ENCODE assay signal across 11 cellular contexts in the genomic region with DNA sequence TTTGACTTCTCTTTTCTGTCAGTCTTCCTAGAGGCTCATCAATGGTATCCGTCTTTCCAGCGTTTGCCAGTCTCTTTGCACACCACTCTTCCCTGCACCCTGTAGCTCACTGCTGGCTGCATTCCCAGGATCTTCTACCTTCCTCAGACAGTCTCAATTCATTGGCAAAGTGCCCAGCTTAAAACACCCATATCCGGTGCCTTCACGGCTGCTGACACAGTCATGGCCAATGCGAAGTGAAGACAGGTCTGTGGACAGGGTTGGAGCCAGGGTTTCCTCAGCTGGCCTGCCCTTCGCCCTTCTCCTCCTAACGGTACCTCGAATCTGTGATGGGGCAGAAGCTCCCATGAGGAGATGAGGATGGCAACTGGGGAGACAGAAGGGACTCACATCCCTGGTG. TPM values are rescaled to one million over a fixed set of nuclear protein-coding genes. Genes with fewer than 3 reads are reported as not detected.
DNase-seq lines count a peak whose midpoint lies in the region; ATAC-seq and TF ChIP-seq lines count a peak whose summit lies in the region.
"Had no signal": no experiment of that assay in that cellular context is flagged by ENCODE, and none has a peak within 500 bp of the region (broad histone marks: within the 10 kb centered on the region; RNA-seq: fewer than 3 reads in every experiment).

No MANE protein-coding gene starts in this region.

- no peaks in the 10 kb centered on the region for H4K20me1 ChIP-seq in MM.1S (ENCODE audit: insufficient read depth, low read length)

- H3K79me2 ChIP-seq in MM.1S (ENCODE audit: low read length), result no peaks in the 10 kb centered on the region

- peaks cover 5% of the 10 kb centered on the region for H3K27me3 Mint-ChIP-seq in activated naive CD4-positive, alpha-beta T cell treated with anti-CD3 and anti-CD28 coated beads, Interleukin-2, amount 10 ng/mL, durations not matched to agents 7 days and 5 days
- H3K27me3 Mint-ChIP-seq in activated CD8-positive, alpha-beta T cell treated with anti-CD3 and anti-CD28 coated beads, Interleukin-2, amount 10 ng/mL, durations not matched to agents 7 days and 5 days (ENCODE audit: low read depth), result no peaks in the 10 kb centered on the region

- no peaks in the 10 kb centered on the region for H3F3A ChIP-seq in MM.1S (ENCODE audit: insufficient read depth, low read length)

- no peak overlapping the region for H2AFZ ChIP-seq in MM.1S (ENCODE audit: low read length)

- H3K4me1 Mint-ChIP-seq in activated naive CD4-positive, alpha-beta T cell treated with anti-CD3 and anti-CD28 coated beads, Interleukin-2, amount 10 ng/mL, durations not matched to agents 7 days and 5 days, result peaks cover 14% of the 10 kb centered on the region
- H3K4me1 Mint-ChIP-seq in activated CD8-positive, alpha-beta T cell treated with anti-CD3 and anti-CD28 coated beads, Interleukin-2, amount 10 ng/mL, durations not matched to agents 7 days and 5 days (ENCODE audit: low read depth), result peaks cover 19% of the 10 kb centered on the region

- CTCF ChIA-PET in activated naive CD4-positive, alpha-beta T cell treated with anti-CD3 and anti-CD28 coated beads, Interleukin-2, amount 10 ng/mL, durations not matched to agents 7 days and 5 days (lab: Charles Lee), result interaction anchor here (0.6 to 2.5 kb wide), 5 partner anchors 10 to 1184 kb away, joined by 3 to 7 read pairs (median 3); no protein-coding TSS in a partner anchor
- CTCF ChIA-PET in activated CD8-positive, alpha-beta T cell treated with anti-CD3 and anti-CD28 coated beads, Interleukin-2, amount 10 ng/mL, durations not matched to agents 7 days and 5 days (lab: Charles Lee), result interaction anchor here (0.7 to 1.3 kb wide), 2 partner anchors 84 to 86 kb away, joined by 3 to 4 read pairs; no protein-coding TSS in a partner anchor

- H3K27ac ChIP-seq in thyroid gland (peak overlapping the region in 1 of 3 donors; percentile 39), MM.1S (ENCODE audit: low read length) (no peak overlapping the region)
- H3K27ac ChIP-seq: tibial nerve had no signal

- DNase-seq in NCI-H82 (lab: John Stamatoyannopoulos, UW) (peak; percentile 47), NCI-H82 treated with DMSO at 0.1 percent for 48 hours (lab: John Stamatoyannopoulos, UW; ENCODE audit: unreplicated experiment) (no peak), fibroblast of mammary gland (ENCODE audit: low read depth) (peak; percentile 59), thyroid gland (peak; percentile 84 to 86), MM.1S (no peak)
- DNase-seq in activated naive CD4-positive, alpha-beta T cell treated with anti-CD3 and anti-CD28 coated beads, Interleukin-2, amount 10 ng/mL, durations not matched to agents 7 days and 5 days, result no peak
- no peak for DNase-seq in activated CD8-positive, alpha-beta T cell treated with anti-CD3 and anti-CD28 coated beads, Interleukin-2, amount 10 ng/mL, durations not matched to agents 7 days and 5 days
- DNase-seq: activated T-cell treated with anti-CD3 and anti-CD28 coated beads, Interleukin-2, amount 50 U/mL, for 72 hours had no signal

- intact Hi-C loops in thyroid gland (cut with DNase I), result no loop called here

- no peak overlapping the region for H3K27ac Mint-ChIP-seq in activated naive CD4-positive, alpha-beta T cell treated with anti-CD3 and anti-CD28 coated beads, Interleukin-2, amount 10 ng/mL, durations not matched to agents 7 days and 5 days
- H3K27ac Mint-ChIP-seq in activated CD8-positive, alpha-beta T cell treated with anti-CD3 and anti-CD28 coated beads, Interleukin-2, amount 10 ng/mL, durations not matched to agents 7 days and 5 days, result no peak overlapping the region
- H3K27ac Mint-ChIP-seq: activated T-cell treated with anti-CD3 and anti-CD28 coated beads, Interleukin-2, amount 50 U/mL, for 72 hours had no signal

- H3K4me1 ChIP-seq in thyroid gland (peaks cover 7 to 24% of the 10 kb centered on the region in 2 donors), MM.1S (ENCODE audit: low read length) (0 out of 2 replicates have a peak, but pooled peaks cover 1% of the 10 kb centered on the region)

- no peak for ATAC-seq in activated CD8-positive, alpha-beta T cell treated with anti-CD3 and anti-CD28 coated beads, Interleukin-2, amount 10 ng/mL, durations not matched to agents 7 days and 5 days
- ATAC-seq: A549 had no signal

- no peak overlapping the region for H3K9ac ChIP-seq in MM.1S (ENCODE audit: low read length)

- H3K9me3 Mint-ChIP-seq in activated naive CD4-positive, alpha-beta T cell treated with anti-CD3 and anti-CD28 coated beads, Interleukin-2, amount 10 ng/mL, durations not matched to agents 7 days and 5 days, result no peaks in the 10 kb centered on the region
- H3K9me3 Mint-ChIP-seq in activated CD8-positive, alpha-beta T cell treated with anti-CD3 and anti-CD28 coated beads, Interleukin-2, amount 10 ng/mL, durations not matched to agents 7 days and 5 days (ENCODE audit: insufficient read depth), result peaks cover 3% of the 10 kb centered on the region

- H3K36me3 Mint-ChIP-seq in activated naive CD4-positive, alpha-beta T cell treated with anti-CD3 and anti-CD28 coated beads, Interleukin-2, amount 10 ng/mL, durations not matched to agents 7 days and 5 days, result peaks cover 13% of the 10 kb centered on the region
- peaks cover 32% of the 10 kb centered on the region for H3K36me3 Mint-ChIP-seq in activated CD8-positive, alpha-beta T cell treated with anti-CD3 and anti-CD28 coated beads, Interleukin-2, amount 10 ng/mL, durations not matched to agents 7 days and 5 days (ENCODE audit: low read depth)

- H3K9me2 ChIP-seq in MM.1S (replicated peaks; ENCODE audit: insufficient read depth, low read length), result no peaks in the 10 kb centered on the region

- H3K4me3 ChIP-seq in fibroblast of mammary gland (ENCODE audit: control insufficient read depth, low read depth, low read length), result no peak overlapping the region
- no peak overlapping the region for H3K4me3 ChIP-seq in thyroid gland (replicated peaks in 1 of 3)
- H3K4me3 ChIP-seq in MM.1S (ENCODE audit: low read length), result no peak overlapping the region
- H3K4me3 ChIP-seq: A549, tibial nerve had no signal

- H3K4me3 Mint-ChIP-seq in activated naive CD4-positive, alpha-beta T cell treated with anti-CD3 and anti-CD28 coated beads, Interleukin-2, amount 10 ng/mL, durations not matched to agents 7 days and 5 days, result no peak overlapping the region
- H3K4me3 Mint-ChIP-seq in activated CD8-positive, alpha-beta T cell treated with anti-CD3 and anti-CD28 coated beads, Interleukin-2, amount 10 ng/mL, durations not matched to agents 7 days and 5 days, result no peak overlapping the region
- H3K4me3 Mint-ChIP-seq: activated T-cell treated with anti-CD3 and anti-CD28 coated beads, Interleukin-2, amount 50 U/mL, for 72 hours had no signal

- no peak for TF ChIP-seq POLR2A in thyroid gland (IDR thresholded peaks at IDR 0.05)

- POLR2A ChIA-PET in activated CD8-positive, alpha-beta T cell treated with anti-CD3 and anti-CD28 coated beads, Interleukin-2, amount 10 ng/mL, durations not matched to agents 7 days and 5 days (lab: Charles Lee), result interaction anchor here (0.6 to 1.3 kb wide), 2 partner anchors 9 to 225 kb away, joined by 3 to 4 read pairs; no protein-coding TSS in a partner anchor

- H3K4me2 ChIP-seq in MM.1S (ENCODE audit: low read depth, low read length), result no peak overlapping the region
- H3K4me2 ChIP-seq: A549 had no signal

- H3K36me3 ChIP-seq in thyroid gland, result peaks cover 4 to 6% of the 10 kb centered on the region in 2 donors
- H3K36me3 ChIP-seq in MM.1S (replicated peaks; ENCODE audit: insufficient read depth, low read length), result no peaks in the 10 kb centered on the region

- H3K9me3 ChIP-seq in thyroid gland (no peaks in the 10 kb centered on the region), MM.1S (replicated peaks; ENCODE audit: insufficient read depth, low read length) (no peaks in the 10 kb centered on the region)
- H3K9me3 ChIP-seq: A549, tibial nerve had no signal

- 25 to 32% methylated on average over 8 of the region's 8 CpGs for WGBS in thyroid gland, 2 donors

- TF ChIP-seq CTCF in fibroblast of mammary gland (conservative IDR thresholded peaks at IDR 0.05; ENCODE audit: control insufficient read depth, insufficient read depth, low read depth, low read length) (no peak), thyroid gland (IDR thresholded peaks at IDR 0.05) (no peak), MM.1S (IDR thresholded peaks at IDR 0.05; ENCODE audit: low read length) (no peak)

- H3K27me3 ChIP-seq in thyroid gland, result no peaks in the 10 kb centered on the region
- H3K27me3 ChIP-seq in MM.1S (replicated peaks; ENCODE audit: insufficient read depth, low read length), result no peaks in the 10 kb centered on the region
- H3K27me3 ChIP-seq: tibial nerve had no signal

TF ChIP-seq in PFSK-1, 5 proteins besides CTCF, POLR2A, EP300 and RAD21:
- TF ChIP-seq POLR2AphosphoS5 (IDR thresholded peaks at IDR 0.05; ENCODE audit: low read depth, low read length) (peak; percentile 45; the same call in 1 of the 2 replicates), FOXP2 (optimal IDR thresholded peaks at IDR 0.05; ENCODE audit: borderline replicate concordance, extremely low read depth, extremely low read length, insufficient read depth) (no peak)

RNA-seq across cellular contexts. Expression of gene PTH1R, which starts 36.1 kb away (rescaled TPM):
- polyA plus RNA-seq in PFSK-1 (2012; ENCODE audit: insufficient read length, low read depth), result 0.34 TPM
- total RNA-seq in thyroid gland, result 10 to 100 TPM in 1 of 4 donors, 1 to 10 TPM in 3; 1.2 to 10.6 (median 4.4) TPM
- total RNA-seq in activated CD8-positive, alpha-beta T cell treated with anti-CD3 and anti-CD28 coated beads, Interleukin-2, amount 10 ng/mL, durations not matched to agents 7 days and 5 days, result not detected
- total RNA-seq: activated T-cell treated with anti-CD3 and anti-CD28 coated beads, Interleukin-2, amount 50 U/mL, for 72 hours had no signal

RNA-seq across cellular contexts. Expression of gene MYL3, which starts 50.4 kb away (rescaled TPM):
- polyA plus RNA-seq in PFSK-1 (2012; ENCODE audit: insufficient read length, low read depth), result not detected
- 1 to 10 TPM in 2 of 4 donors, not detected in 2; 1.8 to 2.8 TPM for total RNA-seq in thyroid gland
- not detected for total RNA-seq in activated CD8-positive, alpha-beta T cell treated with anti-CD3 and anti-CD28 coated beads, Interleukin-2, amount 10 ng/mL, durations not matched to agents 7 days and 5 days
- total RNA-seq: activated T-cell treated with anti-CD3 and anti-CD28 coated beads, Interleukin-2, amount 50 U/mL, for 72 hours had no signal

Comparison
In these comparisons a context has a peak if more than half of its experiments do, and no peak if none do; other contexts are left out.
1. DNase-seq: peak in NCI-H82 (single experiment), fibroblast of mammary gland (single experiment) and thyroid gland (2 of 2); none in NCI-H82 treated with DMSO at 0.1 percent for 48 hours (single experiment), activated naive CD4-positive, alpha-beta T cell treated with anti-CD3 and anti-CD28 coated beads, Interleukin-2, amount 10 ng/mL, durations not matched to agents 7 days and 5 days (single experiment), activated CD8-positive, alpha-beta T cell treated with anti-CD3 and anti-CD28 coated beads, Interleukin-2, amount 10 ng/mL, durations not matched to agents 7 days and 5 days (single experiment) and MM.1S (single experiment).